ENCODE assay signal across 8 cellular contexts in genomic region chr1:109617291-109617801, GRCh38. TPM values are rescaled to one million over a fixed set of nuclear protein-coding genes. Genes with fewer than 3 reads are reported as not detected.
A peak's percentile ranks its signal among the peaks of the same experiment; 100 is the strongest.
DNase-seq lines count a peak whose midpoint lies in the region; ATAC-seq, FAIRE-seq and TF ChIP-seq lines count a peak whose summit lies in the region.

No MANE protein-coding gene starts in this region.

- H3K4me3 Mint-ChIP-seq in activated naive CD8-positive, alpha-beta T cell treated with anti-CD3 and anti-CD28 coated beads, Interleukin-2, amount 50 U/mL, for 24 hours = no peak overlapping the region

- H3K27ac Mint-ChIP-seq in activated naive CD8-positive, alpha-beta T cell treated with anti-CD3 and anti-CD28 coated beads, Interleukin-2, amount 50 U/mL, for 24 hours = peak overlapping the region; percentile 20

- peaks cover 30% of the 10 kb centered on the region for H3K79me2 ChIP-seq in HepG2 (ENCODE audit: insufficient read depth, low read length)

- no peak for TF ChIP-seq EP300 in HepG2 (IDR thresholded peaks at IDR 0.05; ENCODE audit: low read depth in 2 of 2, low read length in 2 of 2)
- no peak for TF ChIP-seq EP300 in HepG2 (CRISPR knock-in tag; IDR thresholded peaks at IDR 0.05; ENCODE audit: borderline replicate concordance)

- DNase-seq in AG04450 (ENCODE audit: low read depth, low spot score) = peak; percentile 81
- DNase-seq in activated naive CD8-positive, alpha-beta T cell treated with anti-CD3 and anti-CD28 coated beads, Interleukin-2, amount 50 U/mL, for 24 hours = no peak
- peak; percentile 82 for DNase-seq in HepG2 (ENCODE audit: low spot score)
- DNase-seq in NCI-H748 treated with DMSO at 0.1 percent for 48 hours (lab: John Stamatoyannopoulos, UW) = no peak
- DNase-seq in NCI-H128 (lab: John Stamatoyannopoulos, UW; ENCODE audit: unreplicated experiment) = no peak
- no peak for DNase-seq in GM12892 (ENCODE audit: insufficient read length)
- DNase-seq in D341Med (ENCODE audit: low spot score) = no peak

- H3K36me3 ChIP-seq in HEK293 (ENCODE audit: control insufficient read depth in 2 of 2, insufficient read depth in 1 of 2, low read length in 2 of 2) (no peaks in the 10 kb centered on the region), HepG2 (replicated peaks in 1 of 2; ENCODE audit: control insufficient read depth in 1 of 2, insufficient read depth in 2 of 2, low read length in 2 of 2) (peaks cover 0 to 2% of the 10 kb centered on the region in 2 experiments; a peak in 1 of 5 replicates)

- in situ Hi-C loops in HepG2 (cut with HindIII; ENCODE audit: extremely low pct_ligation_motif_present, low pct_unique_long_range_greater_than_20kb) = no loop called here

- no peak for TF ChIP-seq CTCF in AG04450 (IDR thresholded peaks at IDR 0.05; ENCODE audit: low read depth, low read length)
- TF ChIP-seq CTCF in HEK293 (tag by site-specific recombination; IDR thresholded peaks at IDR 0.05) = peak; percentile 41; the same call in 1 of the 2 replicates
- peak; percentile 63 for TF ChIP-seq CTCF in HepG2 (CRISPR knock-in tag; IDR thresholded peaks at IDR 0.05)

- no peaks in the 10 kb centered on the region for H3K27me3 Mint-ChIP-seq in activated naive CD8-positive, alpha-beta T cell treated with anti-CD3 and anti-CD28 coated beads, Interleukin-2, amount 50 U/mL, for 24 hours

- peak overlapping the region; percentile 90 for H3K27ac ChIP-seq in AG04450 (ENCODE audit: low read depth, low read length)
- H3K27ac ChIP-seq in HEK293 (ENCODE audit: extremely low read depth, low read depth, low read length) = no peak overlapping the region
- peak overlapping the region; percentile 32 for H3K27ac ChIP-seq in HepG2 (ENCODE audit: extremely low read length, insufficient read depth, low read length)

- intact Hi-C loops in HepG2 (cut with micrococcal nuclease; ENCODE audit: unreplicated experiment) = no loop called here

- WGBS in HepG2 (ENCODE audit: low lambda C conversion rate) = 22% methylated on average over 3 of the region's 3 CpGs

- BruUV-seq in HepG2 (replicated peaks; lab: Mats Ljungman, UMichigan) = no TSS peak

- ATAC-seq in activated naive CD8-positive, alpha-beta T cell treated with anti-CD3 and anti-CD28 coated beads, Interleukin-2, amount 50 U/mL, for 24 hours = peak; percentile 33
- ATAC-seq in HepG2 = peak; percentile 50

- peaks cover 15% of the 10 kb centered on the region for H4K20me1 ChIP-seq in HepG2 (ENCODE audit: insufficient read depth, low read length)

- H3K9me3 ChIP-seq in AG04450 (ENCODE audit: control insufficient read depth, insufficient read depth, low read length) (no peaks in the 10 kb centered on the region; the same call in 1 of the 2 replicates), HEK293 (ENCODE audit: control insufficient read depth, insufficient read depth, low read depth, low read length) (no peaks in the 10 kb centered on the region), HepG2 (ENCODE audit: low read length) (no peaks in the 10 kb centered on the region)

- no peak for TF ChIP-seq POLR2A in HepG2 (IDR thresholded peaks at IDR 0.05; ENCODE audit: insufficient read depth in 1 of 2, low read depth in 2 of 2, low read length in 2 of 2)
- no peak for TF ChIP-seq POLR2A in GM12892 (IDR thresholded peaks at IDR 0.05; ENCODE audit: low read depth, low read length)

- H3K4me1 ChIP-seq in HEK293 (ENCODE audit: control insufficient read depth, insufficient read depth, low read length) (peaks cover 4% of the 10 kb centered on the region; the same call in 1 of the 2 replicates), HepG2 (ENCODE audit: insufficient read depth, low read length) (peaks cover 72% of the 10 kb centered on the region)

- no peak overlapping the region for H2AFZ ChIP-seq in HepG2 (ENCODE audit: low read length)

- FAIRE-seq in HepG2 (lab: Jason Lieb, UNC) (peak; percentile 66), GM12892 (lab: Jason Lieb, UNC) (no peak)

- H3K27me3 ChIP-seq in AG04450 (ENCODE audit: control insufficient read depth, insufficient read depth, low read length) (no peaks in the 10 kb centered on the region), HepG2 (ENCODE audit: control insufficient read depth in 1 of 2, insufficient read depth in 2 of 2, low read length in 2 of 2) (no peaks in the 10 kb centered on the region; a peak in 1 of 5 replicates)

- POLR2A ChIA-PET in AG04450 (lab: Yijun Ruan, JAX) = interaction anchor here (0.6 to 2.7 kb wide), 3 partner anchors 22 to 69 kb away, joined by 3 to 19 read pairs (median 5); partner anchors contain the start of gene GNAI3
- POLR2A ChIA-PET in HEK293 (lab: Yijun Ruan, JAX) = interaction anchor here (1.7 kb wide), 1 partner anchor 69 kb away, joined by 10 read pairs; the partner anchor contains the start of gene GNAI3
- POLR2A ChIA-PET in HepG2 (lab: Yijun Ruan, JAX) = interaction anchor here (0.8 to 2.4 kb wide), 4 partner anchors 23 to 417 kb away, joined by 3 to 24 read pairs (median 5); partner anchors contain the start of genes GNAI3 and STRIP1

- no peak for TF ChIP-seq RAD21 in HepG2 (CRISPR knock-in tag; IDR thresholded peaks at IDR 0.05)

- H3K4me2 ChIP-seq in HepG2 (ENCODE audit: low read depth, low read length) = peak overlapping the region; percentile 69

- H3K9ac ChIP-seq in HepG2 (ENCODE audit: insufficient read depth, low read depth, low read length) = no peak overlapping the region

- CTCF ChIA-PET in AG04450 (lab: Charles Lee) (interaction anchor here (0.9 to 2.7 kb wide), 5 partner anchors 15 to 367 kb away, joined by 3 to 12 read pairs (median 4); partner anchors contain the start of gene AHCYL1), HEK293 (lab: Yijun Ruan, JAX) (interaction anchor here (0.7 to 1.8 kb wide), 6 partner anchors 12 to 86 kb away, joined by 3 to 10 read pairs (median 6); no protein-coding TSS in a partner anchor), HepG2 (lab: Yijun Ruan, JAX; ENCODE audit: low intra/inter-chr PET ratio, low total read pairs) (no interaction called here)

- H3K36me3 Mint-ChIP-seq in activated naive CD8-positive, alpha-beta T cell treated with anti-CD3 and anti-CD28 coated beads, Interleukin-2, amount 50 U/mL, for 24 hours (ENCODE audit: low read depth) = peaks cover 6% of the 10 kb centered on the region

- H3K4me3 ChIP-seq in AG04450 (ENCODE audit: low read depth, low read length) (no peak overlapping the region), HEK293 (ENCODE audit: low read depth, low read length) (no peak overlapping the region), HepG2 (replicated peaks in 1 of 3; ENCODE audit: insufficient read depth in 1 of 3, low read depth in 2 of 3, low read length in 3 of 3) (peak overlapping the region in 1 of 3 experiments; percentile 19; a peak in 1 of 6 replicates)

- peaks cover 48% of the 10 kb centered on the region for H3K4me1 Mint-ChIP-seq in activated naive CD8-positive, alpha-beta T cell treated with anti-CD3 and anti-CD28 coated beads, Interleukin-2, amount 50 U/mL, for 24 hours

- H3K9me3 Mint-ChIP-seq in activated naive CD8-positive, alpha-beta T cell treated with anti-CD3 and anti-CD28 coated beads, Interleukin-2, amount 50 U/mL, for 24 hours = no peaks in the 10 kb centered on the region

RNA-seq across cellular contexts. Expression of gene GNAT2, which starts 2.1 kb away (rescaled TPM):
- polyA plus RNA-seq in AG04450 (2011; rRNA removed) = 0.06 TPM in 1 of 2 replicates, not detected in the other
- polyA minus RNA-seq in AG04450 (2011; rRNA and poly(A)+ RNA removed) = 0.26 and 0.41 TPM in 2 replicates
- 0.20 and 0.24 TPM in 2 replicates for total RNA-seq in HepG2 (2016; rRNA removed; fragmentation: Illumina TruSeq; extraction: Trizol)
- total RNA-seq in HepG2 (2016; cell fraction: cytosol; rRNA removed; fragmentation: Illumina TruSeq; extraction: Trizol; ENCODE audit: low read depth) = not detected in 2 replicates
- total RNA-seq in HepG2 (2016; cell fraction: insoluble cytoplasmic fraction; rRNA removed; fragmentation: Illumina TruSeq; extraction: Trizol) = 0.49 and 0.61 TPM in 2 replicates
- 0.21 TPM in 1 of 2 replicates, not detected in the other for total RNA-seq in HepG2 (2016; cell fraction: membrane; rRNA removed; fragmentation: Illumina TruSeq; extraction: Trizol)
- not detected in 2 replicates for total RNA-seq in HepG2 (2016; cell fraction: nucleus; rRNA removed; fragmentation: Illumina TruSeq; extraction: Trizol)
- 0.08 TPM in 1 of 2 replicates, not detected in the other for polyA plus RNA-seq in HepG2 (2011; rRNA removed)
- 0.04 and 0.05 TPM in 2 replicates for polyA plus RNA-seq in HepG2 (2011; cell fraction: cytosol; rRNA removed)
- polyA plus RNA-seq in HepG2 (2011; cell fraction: nucleus; rRNA removed) = not detected in 2 replicates
- not detected in 2 replicates for polyA plus RNA-seq in HepG2 (2012)
- 0.18 TPM in 1 of 2 replicates, not detected in the other for polyA plus RNA-seq in HepG2 (2016; cell fraction: cytosol; fragmentation: Illumina TruSeq; extraction: Trizol; ENCODE audit: low read depth)
- polyA plus RNA-seq in HepG2 (2016; cell fraction: insoluble cytoplasmic fraction; fragmentation: Illumina TruSeq; extraction: Trizol; ENCODE audit: low read depth) = not detected in 2 replicates
- 0.17 and 0.52 TPM in 2 replicates for polyA plus RNA-seq in HepG2 (2016; cell fraction: membrane; fragmentation: Illumina TruSeq; extraction: Trizol; ENCODE audit: low read depth)
- polyA plus RNA-seq in HepG2 (2016; cell fraction: nucleus; fragmentation: Illumina TruSeq; extraction: Trizol; ENCODE audit: insufficient read depth, low read depth) = not detected in 2 replicates
- polyA minus RNA-seq in HepG2 (2011; rRNA and poly(A)+ RNA removed; ENCODE audit: low replicate concordance) = not detected in 2 replicates
- polyA minus RNA-seq in HepG2 (2011; cell fraction: cytosol; rRNA and poly(A)+ RNA removed) = not detected in 2 replicates
- polyA minus RNA-seq in HepG2 (2011; cell fraction: nucleus; rRNA and poly(A)+ RNA removed) = not detected in 2 replicates
- polyA plus RNA-seq in GM12892 (2012; ENCODE audit: missing spikeins) = 0.21 TPM

RNA-seq across cellular contexts. Expression of gene AMPD2, which starts 2.3 kb away (rescaled TPM):
- 35.4 and 54.2 TPM in 2 replicates for polyA plus RNA-seq in AG04450 (2011; rRNA removed)
- polyA minus RNA-seq in AG04450 (2011; rRNA and poly(A)+ RNA removed) = 75.4 and 97.7 TPM in 2 replicates
- total RNA-seq in HepG2 (2016; rRNA removed; fragmentation: Illumina TruSeq; extraction: Trizol) = 35.4 and 62.3 TPM in 2 replicates
- 20.0 and 20.2 TPM in 2 replicates for total RNA-seq in HepG2 (2016; cell fraction: cytosol; rRNA removed; fragmentation: Illumina TruSeq; extraction: Trizol; ENCODE audit: low read depth)
- total RNA-seq in HepG2 (2016; cell fraction: insoluble cytoplasmic fraction; rRNA removed; fragmentation: Illumina TruSeq; extraction: Trizol) = 32.6 and 64.7 TPM in 2 replicates
- total RNA-seq in HepG2 (2016; cell fraction: membrane; rRNA removed; fragmentation: Illumina TruSeq; extraction: Trizol) = 19.8 and 21.1 TPM in 2 replicates
- total RNA-seq in HepG2 (2016; cell fraction: nucleus; rRNA removed; fragmentation: Illumina TruSeq; extraction: Trizol) = 80.0 and 95.3 TPM in 2 replicates
- polyA plus RNA-seq in HepG2 (2011; rRNA removed) = 82.0 and 101 TPM in 2 replicates
- 18.3 and 29.8 TPM in 2 replicates for polyA plus RNA-seq in HepG2 (2011; cell fraction: cytosol; rRNA removed)
- polyA plus RNA-seq in HepG2 (2011; cell fraction: nucleus; rRNA removed) = 742 and 904 TPM in 2 replicates
- 61.2 and 88.0 TPM in 2 replicates for polyA plus RNA-seq in HepG2 (2012)
- 4.4 and 5.7 TPM in 2 replicates for polyA plus RNA-seq in HepG2 (2016; cell fraction: cytosol; fragmentation: Illumina TruSeq; extraction: Trizol; ENCODE audit: low read depth)
- 30.8 and 40.4 TPM in 2 replicates for polyA plus RNA-seq in HepG2 (2016; cell fraction: insoluble cytoplasmic fraction; fragmentation: Illumina TruSeq; extraction: Trizol; ENCODE audit: low read depth)
- polyA plus RNA-seq in HepG2 (2016; cell fraction: membrane; fragmentation: Illumina TruSeq; extraction: Trizol; ENCODE audit: low read depth) = 9.8 and 10.4 TPM in 2 replicates
- polyA plus RNA-seq in HepG2 (2016; cell fraction: nucleus; fragmentation: Illumina TruSeq; extraction: Trizol; ENCODE audit: insufficient read depth, low read depth) = 212 and 215 TPM in 2 replicates
- 85.1 and 107 TPM in 2 replicates for polyA minus RNA-seq in HepG2 (2011; rRNA and poly(A)+ RNA removed; ENCODE audit: low replicate concordance)
- polyA minus RNA-seq in HepG2 (2011; cell fraction: cytosol; rRNA and poly(A)+ RNA removed) = 18.3 and 23.2 TPM in 2 replicates
- 112 and 125 TPM in 2 replicates for polyA minus RNA-seq in HepG2 (2011; cell fraction: nucleus; rRNA and poly(A)+ RNA removed)
- 28.2 TPM for polyA plus RNA-seq in GM12892 (2012; ENCODE audit: missing spikeins)

RNA-seq across cellular contexts. Expression of gene GSTM4, which starts 38.6 kb away (rescaled TPM):
- polyA plus RNA-seq in AG04450 (2011; rRNA removed) (62.6 and 64.1 TPM in 2 replicates), HepG2 (2011; rRNA removed) (36.7 and 40.8 TPM in 2 replicates)
- 26.5 and 27.6 TPM in 2 replicates for polyA minus RNA-seq in AG04450 (2011; rRNA and poly(A)+ RNA removed)
- 25.3 and 30.6 TPM in 2 replicates for total RNA-seq in HepG2 (2016; rRNA removed; fragmentation: Illumina TruSeq; extraction: Trizol)
- 5.6 and 6.1 TPM in 2 replicates for total RNA-seq in HepG2 (2016; cell fraction: cytosol; rRNA removed; fragmentation: Illumina TruSeq; extraction: Trizol; ENCODE audit: low read depth)
- total RNA-seq in HepG2 (2016; cell fraction: insoluble cytoplasmic fraction; rRNA removed; fragmentation: Illumina TruSeq; extraction: Trizol) = 24.3 and 31.1 TPM in 2 replicates
- 7.3 and 9.5 TPM in 2 replicates for total RNA-seq in HepG2 (2016; cell fraction: membrane; rRNA removed; fragmentation: Illumina TruSeq; extraction: Trizol)
- 21.1 and 23.4 TPM in 2 replicates for total RNA-seq in HepG2 (2016; cell fraction: nucleus; rRNA removed; fragmentation: Illumina TruSeq; extraction: Trizol)
- polyA plus RNA-seq in HepG2 (2011; cell fraction: cytosol; rRNA removed) = 29.0 and 30.5 TPM in 2 replicates
- polyA plus RNA-seq in HepG2 (2011; cell fraction: nucleus; rRNA removed) = 60.6 and 65.2 TPM in 2 replicates
- 22.1 and 35.2 TPM in 2 replicates for polyA plus RNA-seq in HepG2 (2012)
- polyA plus RNA-seq in HepG2 (2016; cell fraction: cytosol; fragmentation: Illumina TruSeq; extraction: Trizol; ENCODE audit: low read depth) = 7.6 and 9.9 TPM in 2 replicates
- polyA plus RNA-seq in HepG2 (2016; cell fraction: insoluble cytoplasmic fraction; fragmentation: Illumina TruSeq; extraction: Trizol; ENCODE audit: low read depth) = 56.0 and 57.9 TPM in 2 replicates
- 10.7 and 14.0 TPM in 2 replicates for polyA plus RNA-seq in HepG2 (2016; cell fraction: membrane; fragmentation: Illumina TruSeq; extraction: Trizol; ENCODE audit: low read depth)
- polyA plus RNA-seq in HepG2 (2016; cell fraction: nucleus; fragmentation: Illumina TruSeq; extraction: Trizol; ENCODE audit: insufficient read depth, low read depth) = 45.9 and 50.6 TPM in 2 replicates
- 10.0 and 40.8 TPM in 2 replicates for polyA minus RNA-seq in HepG2 (2011; rRNA and poly(A)+ RNA removed; ENCODE audit: low replicate concordance)
- polyA minus RNA-seq in HepG2 (2011; cell fraction: cytosol; rRNA and poly(A)+ RNA removed) = 14.8 and 15.5 TPM in 2 replicates
- 23.6 and 26.2 TPM in 2 replicates for polyA minus RNA-seq in HepG2 (2011; cell fraction: nucleus; rRNA and poly(A)+ RNA removed)
- 18.4 TPM for polyA plus RNA-seq in GM12892 (2012; ENCODE audit: missing spikeins)

RNA-seq across cellular contexts. Expression of gene GSTM2, which starts 50.5 kb away (rescaled TPM):
- polyA plus RNA-seq in AG04450 (2011; rRNA removed) (90.2 and 93.8 TPM in 2 replicates), HepG2 (2011; rRNA removed) (15.0 and 17.0 TPM in 2 replicates)
- polyA minus RNA-seq in AG04450 (2011; rRNA and poly(A)+ RNA removed) = 43.4 and 43.6 TPM in 2 replicates
- total RNA-seq in HepG2 (2016; rRNA removed; fragmentation: Illumina TruSeq; extraction: Trizol) = 6.5 and 7.0 TPM in 2 replicates
- total RNA-seq in HepG2 (2016; cell fraction: cytosol; rRNA removed; fragmentation: Illumina TruSeq; extraction: Trizol; ENCODE audit: low read depth) = 1.9 and 2.5 TPM in 2 replicates
- total RNA-seq in HepG2 (2016; cell fraction: insoluble cytoplasmic fraction; rRNA removed; fragmentation: Illumina TruSeq; extraction: Trizol) = 8.1 and 8.3 TPM in 2 replicates
- 2.0 and 2.7 TPM in 2 replicates for total RNA-seq in HepG2 (2016; cell fraction: membrane; rRNA removed; fragmentation: Illumina TruSeq; extraction: Trizol)
- 8.1 and 8.5 TPM in 2 replicates for total RNA-seq in HepG2 (2016; cell fraction: nucleus; rRNA removed; fragmentation: Illumina TruSeq; extraction: Trizol)
- 5.9 and 7.2 TPM in 2 replicates for polyA plus RNA-seq in HepG2 (2011; cell fraction: cytosol; rRNA removed)
- 102 and 131 TPM in 2 replicates for polyA plus RNA-seq in HepG2 (2011; cell fraction: nucleus; rRNA removed)
- polyA plus RNA-seq in HepG2 (2012) = 19.7 and 21.3 TPM in 2 replicates
- 4.7 and 5.2 TPM in 2 replicates for polyA plus RNA-seq in HepG2 (2016; cell fraction: cytosol; fragmentation: Illumina TruSeq; extraction: Trizol; ENCODE audit: low read depth)
- 15.3 and 17.0 TPM in 2 replicates for polyA plus RNA-seq in HepG2 (2016; cell fraction: insoluble cytoplasmic fraction; fragmentation: Illumina TruSeq; extraction: Trizol; ENCODE audit: low read depth)
- polyA plus RNA-seq in HepG2 (2016; cell fraction: membrane; fragmentation: Illumina TruSeq; extraction: Trizol; ENCODE audit: low read depth) = 3.5 and 4.5 TPM in 2 replicates
- 30.8 and 32.2 TPM in 2 replicates for polyA plus RNA-seq in HepG2 (2016; cell fraction: nucleus; fragmentation: Illumina TruSeq; extraction: Trizol; ENCODE audit: insufficient read depth, low read depth)
- 0.26 and 6.7 TPM in 2 replicates for polyA minus RNA-seq in HepG2 (2011; rRNA and poly(A)+ RNA removed; ENCODE audit: low replicate concordance)
- 1.7 and 2.7 TPM in 2 replicates for polyA minus RNA-seq in HepG2 (2011; cell fraction: cytosol; rRNA and poly(A)+ RNA removed)
- polyA minus RNA-seq in HepG2 (2011; cell fraction: nucleus; rRNA and poly(A)+ RNA removed) = 12.9 TPM in 2 replicates
- polyA plus RNA-seq in GM12892 (2012; ENCODE audit: missing spikeins) = 27.1 TPM

Comparison
In these comparisons a context has a peak if more than half of its experiments do, and no peak if none do; other contexts are left out.
1. DNase-seq: peak in AG04450 (single experiment) and HepG2 (single experiment); none in activated naive CD8-positive, alpha-beta T cell treated with anti-CD3 and anti-CD28 coated beads, Interleukin-2, amount 50 U/mL, for 24 hours (single experiment), NCI-H748 treated with DMSO at 0.1 percent for 48 hours (single experiment), NCI-H128 (single experiment), GM12892 (single experiment) and D341Med (single experiment).